Comparison of ENCODE assay signal across 24 cellular contexts in genomic region chr6:140560671-140561070, GRCh38.
"Had no signal": no experiment of that assay in that cellular context is flagged by ENCODE, and none has a peak within 500 bp of the region (broad histone marks: within the 10 kb centered on the region; RNA-seq: fewer than 3 reads in every experiment).

No MANE protein-coding gene starts in this region.

- H3K4me1 Mint-ChIP-seq: endodermal cell had no signal

- H3K79me2 ChIP-seq: hepatocyte had no signal

- H3K4me1 ChIP-seq: colonic mucosa, esophagus muscularis mucosa, esophagus squamous epithelium, foreskin keratinocyte, gastroesophageal sphincter, heart left ventricle had no signal

- H3K27ac ChIP-seq: colonic mucosa, coronary artery, dorsolateral prefrontal cortex, epithelial cell of prostate, esophagus muscularis mucosa, esophagus squamous epithelium, foreskin keratinocyte, gastrocnemius medialis, gastroesophageal sphincter, heart left ventricle, heart right ventricle, hepatocyte had no signal

- DNase-seq: colonic mucosa; cortex of kidney; dermis blood vessel endothelial cell; dorsolateral prefrontal cortex; effector CD4-positive, alpha-beta T cell; effector CD8-positive, alpha-beta T cell; effector memory CD4-positive, alpha-beta T cell; effector memory CD8-positive, alpha-beta T cell; endodermal cell; erythroblast; esophagus squamous epithelium; foreskin fibroblast; foreskin keratinocyte; gastrocnemius medialis; glutamatergic neuron; head of caudate nucleus; heart left ventricle; heart right ventricle had no signal

- H2AFZ ChIP-seq: hepatocyte had no signal

- H3K4me2 ChIP-seq: hepatocyte had no signal

- H3K27ac Mint-ChIP-seq: dendritic cell treated with granulocyte-macrophage colony-stimulating factor and Interleukin-4, amounts not matched to agents 40 ng/mL and 50 ng/mL, for 4 days; effector memory CD8-positive, alpha-beta T cell; endodermal cell had no signal

- H3K27me3 Mint-ChIP-seq: dendritic cell treated with granulocyte-macrophage colony-stimulating factor and Interleukin-4, amounts not matched to agents 40 ng/mL and 50 ng/mL, for 4 days; effector memory CD8-positive, alpha-beta T cell had no signal

- H3K36me3 ChIP-seq: colonic mucosa, esophagus muscularis mucosa, esophagus squamous epithelium, gastrocnemius medialis, gastroesophageal sphincter, heart left ventricle, heart right ventricle had no signal

- H3K4me3 ChIP-seq: colonic mucosa, coronary artery, dorsolateral prefrontal cortex, esophagus muscularis mucosa, esophagus squamous epithelium, gastrocnemius medialis, gastroesophageal sphincter, heart left ventricle, heart right ventricle, hepatocyte had no signal

- H3K9me3 ChIP-seq: colonic mucosa, esophagus muscularis mucosa, esophagus squamous epithelium, gastrocnemius medialis, gastroesophageal sphincter, heart left ventricle, heart right ventricle had no signal

- H3K9me3 Mint-ChIP-seq: effector memory CD8-positive, alpha-beta T cell; endodermal cell had no signal

- H3K27me3 ChIP-seq: colonic mucosa, dorsolateral prefrontal cortex, esophagus muscularis mucosa, esophagus squamous epithelium, foreskin keratinocyte, gastrocnemius medialis, gastroesophageal sphincter, heart left ventricle, heart right ventricle, hepatocyte had no signal

- H3K4me3 Mint-ChIP-seq: dendritic cell treated with granulocyte-macrophage colony-stimulating factor and Interleukin-4, amounts not matched to agents 40 ng/mL and 50 ng/mL, for 4 days; effector memory CD8-positive, alpha-beta T cell; endodermal cell had no signal
